In the genomic region with DNA sequence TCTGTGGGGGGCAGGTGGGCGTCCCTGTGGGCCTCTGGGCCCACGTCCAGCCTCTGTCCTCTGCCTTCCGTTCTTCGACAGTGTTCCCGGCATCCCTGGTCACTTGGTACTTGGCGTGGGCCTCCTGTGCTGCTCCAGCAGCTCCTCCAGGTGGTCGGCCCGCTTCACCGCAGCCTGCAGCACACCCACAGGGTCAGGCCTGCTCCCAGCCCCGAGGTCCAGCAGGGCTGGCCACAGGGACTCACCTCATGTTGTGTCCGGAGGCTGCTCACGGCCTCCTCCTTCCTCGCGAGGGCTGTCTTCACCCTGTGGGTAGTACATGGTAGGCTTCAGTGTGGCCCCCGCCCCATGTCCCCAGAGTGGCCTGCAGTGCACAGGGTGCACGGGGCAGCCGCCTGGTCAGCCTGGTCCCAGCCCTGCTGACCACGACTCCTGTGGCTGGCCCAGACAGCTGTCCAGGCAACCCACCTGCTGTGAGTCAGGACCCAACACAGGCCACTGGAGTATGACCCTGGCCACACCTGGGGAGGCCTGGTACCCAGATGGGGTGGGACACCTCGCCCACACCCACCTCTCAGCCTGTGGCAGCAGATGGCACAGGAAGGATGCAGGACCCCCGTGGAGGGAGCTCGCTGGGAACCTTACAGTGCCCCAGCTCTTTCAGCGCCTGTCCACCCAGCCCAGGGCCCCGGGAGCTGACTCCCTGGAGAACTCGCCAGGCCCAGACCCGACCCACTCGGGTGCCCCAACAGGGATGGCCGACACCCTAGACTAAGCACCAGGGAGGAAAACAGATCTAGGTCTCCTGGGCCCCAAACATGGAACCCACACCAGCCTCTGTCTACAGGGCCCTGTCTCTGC, we compare ENCODE assay signal across 9 cellular contexts. TPM values are rescaled to one million over a fixed set of nuclear protein-coding genes. Genes with fewer than 3 reads are reported as not detected.
DNase-seq lines count a peak whose midpoint lies in the region; TF ChIP-seq lines count a peak whose summit lies in the region.
"Had no signal": no experiment of that assay in that cellular context is flagged by ENCODE, and none has a peak within 500 bp of the region (broad histone marks: within the 10 kb centered on the region; RNA-seq: fewer than 3 reads in every experiment).

No MANE protein-coding gene starts in this region.

- no peaks in the 10 kb centered on the region for H3K9me3 Mint-ChIP-seq in H9
- H3K9me3 Mint-ChIP-seq: activated CD4-positive, alpha-beta T cell treated with anti-CD3 and anti-CD28 coated beads, Interleukin-2, amount 10 ng/mL, durations not matched to agents 7 days and 5 days had no signal

- H3K27me3 ChIP-seq in H9 (ENCODE audit: insufficient read depth, low read length) = no peaks in the 10 kb centered on the region

- DNase-seq in H9 (peak; percentile 58), astrocyte of the hippocampus (ENCODE audit: low read depth, low spot score) (peak; percentile 33), myocyte (ENCODE audit: low read depth) (peak; percentile 44), ureter (ENCODE audit: low spot score) (no peak), NCI-H2171 treated with DMSO at 0.1 percent for 48 hours (lab: John Stamatoyannopoulos, UW) (no peak), germinal center (ENCODE audit: low spot score) (no peak)
- DNase-seq: activated CD4-positive, alpha-beta T cell treated with anti-CD3 and anti-CD28 coated beads, Interleukin-2, amount 10 ng/mL, durations not matched to agents 7 days and 5 days; foreskin melanocyte had no signal

- no peak overlapping the region for H2BK5ac ChIP-seq in H9 (ENCODE audit: insufficient read length, low read length)

- H2BK15ac ChIP-seq in H9 (ENCODE audit: low read depth, low read length) = no peak overlapping the region

- H2AK5ac ChIP-seq in H9 (ENCODE audit: insufficient read length, low read length) = no peak overlapping the region

- H3K18ac ChIP-seq in H9 (ENCODE audit: insufficient read length, low read depth, low read length) = no peak overlapping the region

- no peak overlapping the region for H2BK120ac ChIP-seq in H9 (ENCODE audit: low read depth, low read length, poor library complexity, severe bottlenecking)

- H3K9me3 ChIP-seq in H9 (ENCODE audit: control insufficient read depth, low read depth, low read length) = no peaks in the 10 kb centered on the region

- no peak overlapping the region for H4K91ac ChIP-seq in H9 (ENCODE audit: insufficient read length, low read depth, low read length)

- H3K23ac ChIP-seq in H9 (ENCODE audit: insufficient read length, low read depth, low read length) = no peak overlapping the region

- H3K79me1 ChIP-seq in H9 (ENCODE audit: insufficient read depth, low read depth, low read length, poor library complexity, severe bottlenecking) = no peaks in the 10 kb centered on the region

- no peak overlapping the region for H3T11ph ChIP-seq in H9 (ENCODE audit: low read length)

- no peak overlapping the region for H3K27ac Mint-ChIP-seq in H9
- H3K27ac Mint-ChIP-seq: activated CD4-positive, alpha-beta T cell treated with anti-CD3 and anti-CD28 coated beads, Interleukin-2, amount 10 ng/mL, durations not matched to agents 7 days and 5 days had no signal

- H3K4me3 Mint-ChIP-seq in H9 = no peak overlapping the region
- H3K4me3 Mint-ChIP-seq: activated CD4-positive, alpha-beta T cell treated with anti-CD3 and anti-CD28 coated beads, Interleukin-2, amount 10 ng/mL, durations not matched to agents 7 days and 5 days had no signal

- 0 out of 4 replicates have a peak, but pooled peaks cover 0 to 4% of the 10 kb centered on the region in 2 experiments for H3K4me1 Mint-ChIP-seq in H9
- H3K4me1 Mint-ChIP-seq: activated CD4-positive, alpha-beta T cell treated with anti-CD3 and anti-CD28 coated beads, Interleukin-2, amount 10 ng/mL, durations not matched to agents 7 days and 5 days had no signal

- H3K4ac ChIP-seq in H9 (ENCODE audit: low read depth, low read length) = no peak overlapping the region

- no peak overlapping the region for H2AFZ ChIP-seq in H9 (ENCODE audit: low read length)

- TF ChIP-seq CTCF in H9 (conservative IDR thresholded peaks at IDR 0.05) = peak; percentile 47

- no peaks in the 10 kb centered on the region for H3K23me2 ChIP-seq in H9 (ENCODE audit: insufficient read length, low read depth, low read length, poor library complexity, severe bottlenecking)

- H4K20me1 ChIP-seq in H9 (ENCODE audit: control insufficient read depth, insufficient read depth, insufficient read length) = no peaks in the 10 kb centered on the region

- no peak overlapping the region for H3K14ac ChIP-seq in H9 (ENCODE audit: insufficient read depth, low read length)

- H3K4me1 ChIP-seq in H9 (ENCODE audit: insufficient read depth, low read length) = no peaks in the 10 kb centered on the region

- no peaks in the 10 kb centered on the region for H3K79me2 ChIP-seq in H9 (ENCODE audit: insufficient read depth, low read length)

- no peak overlapping the region for H3K27ac ChIP-seq in H9 (ENCODE audit: insufficient read length, low read depth, low read length)

- H3K27me3 Mint-ChIP-seq in H9 (ENCODE audit: low read depth) = no peaks in the 10 kb centered on the region
- H3K27me3 Mint-ChIP-seq: activated CD4-positive, alpha-beta T cell treated with anti-CD3 and anti-CD28 coated beads, Interleukin-2, amount 10 ng/mL, durations not matched to agents 7 days and 5 days had no signal

- no peak overlapping the region for H2BK12ac ChIP-seq in H9 (ENCODE audit: insufficient read length, low read depth, low read length)

- H3K56ac ChIP-seq in H9 (ENCODE audit: insufficient read length, low read depth, low read length) = no peak overlapping the region

- H2BK20ac ChIP-seq in H9 (ENCODE audit: low read depth, low read length, poor library complexity, severe bottlenecking) = no peak overlapping the region

- no peak overlapping the region for H3K9ac ChIP-seq in H9 (ENCODE audit: extremely low read depth, insufficient read length, low read length)

- H4K5ac ChIP-seq in H9 (ENCODE audit: insufficient read length, low read depth, low read length) = no peak overlapping the region

- H3K36me3 Mint-ChIP-seq in H9 (ENCODE audit: insufficient read depth in 1 of 3, low read depth in 3 of 3) = peaks cover 0 to 10% (median 6%) of the 10 kb centered on the region in 3 experiments; a peak in 5 of 7 replicates

- H4K8ac ChIP-seq in H9 (replicated peaks; ENCODE audit: insufficient read length, low read depth, low read length) = no peak overlapping the region

- H3K4me2 ChIP-seq in H9 (ENCODE audit: insufficient read depth, insufficient read length, low read length) = no peak overlapping the region

- no CpG with 5 or more reads among the region's 27 CpGs for WGBS in H9 (ENCODE audit: extremely low coverage, insufficient read length, low lambda C conversion rate)

RNA-seq across cellular contexts. Expression of gene AATK, which starts 23.9 kb away (rescaled TPM):
- total RNA-seq in H9 (2021) (2.3 and 2.4 TPM in 2 replicates), myocyte (0.94 and 0.99 TPM in 2 replicates), ureter (3.4 TPM)
- 1.2 TPM for polyA plus RNA-seq in myocyte (2012)

RNA-seq across cellular contexts. Expression of gene PVALEF, which starts 24.6 kb away (rescaled TPM):
- total RNA-seq in H9 (2021) (not detected in 2 replicates), myocyte (not detected in 2 replicates), ureter (not detected)
- 0.09 TPM for polyA plus RNA-seq in myocyte (2012)
- total RNA-seq: activated CD4-positive, alpha-beta T cell treated with anti-CD3 and anti-CD28 coated beads, Interleukin-2, amount 10 ng/mL, durations not matched to agents 7 days and 5 days; OCI-LY7 had no signal

RNA-seq across cellular contexts. Expression of gene CEP131, which starts 32.9 kb away (rescaled TPM):
- total RNA-seq in H9 (2021) = 16.3 and 16.5 TPM in 2 replicates
- 5.8 and 6.6 TPM in 2 replicates for total RNA-seq in myocyte
- polyA plus RNA-seq in myocyte (2012) = 6.7 TPM
- 5.4 TPM for total RNA-seq in ureter

RNA-seq across cellular contexts. Expression of gene TEPSIN, which starts 49.0 kb away (rescaled TPM):
- total RNA-seq in H9 (2021) (36.2 and 38.8 TPM in 2 replicates), myocyte (17.3 and 23.8 TPM in 2 replicates), ureter (37.1 TPM)
- polyA plus RNA-seq in myocyte (2012) = 13.9 TPM

RNA-seq across cellular contexts. Expression of gene NDUFAF8, which starts 49.2 kb away (rescaled TPM):
- 53.1 and 60.1 TPM in 2 replicates for total RNA-seq in H9 (2021)
- total RNA-seq in myocyte = 29.2 and 45.7 TPM in 2 replicates
- polyA plus RNA-seq in myocyte (2012) = 164 TPM
- total RNA-seq in ureter = 52.9 TPM

Comparison
In these comparisons a context has a peak if more than half of its experiments do, and no peak if none do; other contexts are left out.
1. DNase-seq: peak in H9 (single experiment), astrocyte of the hippocampus (single experiment) and myocyte (single experiment); none in ureter (single experiment), NCI-H2171 treated with DMSO at 0.1 percent for 48 hours (single experiment) and germinal center (single experiment).